9 cellular contexts compared by ENCODE assay signal in genomic region chr20:45924391-45925261, GRCh38. TPM values are rescaled to one million over a fixed set of nuclear protein-coding genes. Genes with fewer than 3 reads are reported as not detected.
A peak's percentile ranks its signal among the peaks of the same experiment; 100 is the strongest.
DNase-seq lines count a peak whose midpoint lies in the region; ATAC-seq and TF ChIP-seq lines count a peak whose summit lies in the region.
"Had no signal": no experiment of that assay in that cellular context is flagged by ENCODE, and none has a peak within 500 bp of the region (broad histone marks: within the 10 kb centered on the region; RNA-seq: fewer than 3 reads in every experiment).

No MANE protein-coding gene starts in this region.

- no peak overlapping the region for H3K4me3 ChIP-seq in astrocyte of the spinal cord (ENCODE audit: low read depth, low read length)

- intact Hi-C loops in sciatic nerve (cut with DNase I): no loop called here

- DNase-seq in DMS53 treated with DMSO at 0.1 percent for 48 hours (lab: John Stamatoyannopoulos, UW; ENCODE audit: unreplicated experiment) (peak; percentile 32), astrocyte of the spinal cord (ENCODE audit: low read depth, low spot score) (peak; percentile 64), inferior parietal cortex (ENCODE audit: extremely low spot score) (peak; percentile 39), sciatic nerve (ENCODE audit: low spot score) (no peak), cerebellum (ENCODE audit: low spot score) (no peak)
- no peak for DNase-seq in activated CD4-positive, alpha-beta T cell treated with anti-CD3 and anti-CD28 coated beads, Interleukin-2, amount 50 U/mL, for 48 hours
- DNase-seq: NCI-H526 had no signal

- peak; percentile 71 for ATAC-seq in sciatic nerve
- ATAC-seq in GM21447 (IDR thresholded peaks at IDR 0.05; ENCODE audit: unreplicated experiment): no peak
- no peak for ATAC-seq in HG03139 (IDR thresholded peaks at IDR 0.05; ENCODE audit: unreplicated experiment)

- TF ChIP-seq CTCF in astrocyte of the spinal cord (IDR thresholded peaks at IDR 0.05; ENCODE audit: low read depth, low read length): no peak

- in situ Hi-C loops in astrocyte of the spinal cord (cut with HindIII; ENCODE audit: low sequenced_read_pairs): no loop called here

RNA-seq across cellular contexts. Expression of gene PCIF1, which starts 9.9 kb away (rescaled TPM):
- total RNA-seq in sciatic nerve (38.2 TPM), cerebellum (13.3 TPM)

RNA-seq across cellular contexts. Expression of gene PLTP, which starts 12.7 kb away (rescaled TPM):
- 95.4 TPM for total RNA-seq in sciatic nerve
- 37.5 TPM for total RNA-seq in cerebellum

RNA-seq across cellular contexts. Expression of gene CTSA, which starts 33.5 kb away (rescaled TPM):
- total RNA-seq in sciatic nerve (87.4 TPM), cerebellum (33.1 TPM)

RNA-seq across cellular contexts. Expression of gene NEURL2, which starts 33.6 kb away (rescaled TPM):
- total RNA-seq in sciatic nerve (8.9 TPM), cerebellum (3.7 TPM)

RNA-seq across cellular contexts. Expression of gene SPATA25, which starts 37.2 kb away (rescaled TPM):
- total RNA-seq in sciatic nerve: 2.8 TPM
- 2.5 TPM for total RNA-seq in cerebellum

Comparison
In these comparisons a context has a peak if more than half of its experiments do, and no peak if none do; other contexts are left out.
1. DNase-seq: peak in DMS53 treated with DMSO at 0.1 percent for 48 hours (single experiment), astrocyte of the spinal cord (single experiment) and inferior parietal cortex (single experiment); none in sciatic nerve (single experiment), cerebellum (single experiment) and activated CD4-positive, alpha-beta T cell treated with anti-CD3 and anti-CD28 coated beads, Interleukin-2, amount 50 U/mL, for 48 hours (0 of 2).